17 cellular contexts compared by ENCODE assay signal in the genomic region with DNA sequence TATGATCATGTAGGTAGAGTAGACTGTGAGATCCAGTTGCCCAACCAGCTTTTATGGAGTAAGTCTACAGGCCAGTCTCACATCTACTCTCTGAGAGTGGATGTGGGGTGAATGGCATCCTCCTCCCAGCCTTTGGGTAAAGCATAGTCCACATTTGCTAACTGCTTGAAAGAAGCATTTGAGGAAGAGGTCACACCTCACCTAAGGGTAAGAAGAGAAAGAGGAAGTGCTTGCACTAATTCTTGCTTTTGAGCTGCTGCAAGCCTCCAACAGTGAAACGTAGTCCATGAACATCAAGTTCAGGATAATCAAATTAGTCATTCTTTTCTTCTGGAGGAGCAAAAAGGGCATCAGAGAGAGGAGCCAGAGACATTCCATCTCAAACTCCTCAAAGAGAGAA.
DNase-seq lines count a peak whose midpoint lies in the region; ATAC-seq, FAIRE-seq and TF ChIP-seq lines count a peak whose summit lies in the region.
"Had no signal": no experiment of that assay in that cellular context is flagged by ENCODE, and none has a peak within 500 bp of the region (broad histone marks: within the 10 kb centered on the region; RNA-seq: fewer than 3 reads in every experiment).

No MANE protein-coding gene starts in this region.

- TF ChIP-seq CTCF in keratinocyte (optimal IDR thresholded peaks at IDR 0.05 in 1 of 3, IDR thresholded peaks at IDR 0.05 in 1 of 3, conservative IDR thresholded peaks at IDR 0.05 in 1 of 3; ENCODE audit: extremely low read depth in 1 of 3, insufficient read depth in 2 of 3, low read length in 3 of 3) (no peak), right atrium auricular region (IDR thresholded peaks at IDR 0.05) (no peak)

- peak; percentile 23 for FAIRE-seq in keratinocyte (lab: Jason Lieb, UNC)

- no peaks in the 10 kb centered on the region for H3K9me1 ChIP-seq in keratinocyte (ENCODE audit: control insufficient read depth, extremely low read depth, insufficient read depth, low read length)

- no peaks in the 10 kb centered on the region for H4K20me1 ChIP-seq in keratinocyte (ENCODE audit: control insufficient read depth, extremely low read depth, insufficient read depth, low read length)

- no peak overlapping the region for H2AFZ ChIP-seq in keratinocyte (ENCODE audit: control insufficient read depth, low read length)
- H2AFZ ChIP-seq: GM23248 had no signal

- ATAC-seq in GM18868 (IDR thresholded peaks at IDR 0.05; ENCODE audit: unreplicated experiment) (peak; percentile 76), GM21723 (IDR thresholded peaks at IDR 0.05; ENCODE audit: unreplicated experiment) (peak; percentile 74), HG02981 (IDR thresholded peaks at IDR 0.05; ENCODE audit: unreplicated experiment) (no peak)

- no peaks in the 10 kb centered on the region for H3K79me2 ChIP-seq in keratinocyte (ENCODE audit: control insufficient read depth, insufficient read depth, low read length)

- H3K9me3 ChIP-seq in keratinocyte (ENCODE audit: control insufficient read depth, low read depth, low read length), result no peaks in the 10 kb centered on the region
- no peaks in the 10 kb centered on the region for H3K9me3 ChIP-seq in right atrium auricular region

- H3K27ac ChIP-seq in keratinocyte (ENCODE audit: control insufficient read depth, insufficient read depth, low read length) (no peak overlapping the region), right atrium auricular region (no peak overlapping the region)
- H3K27ac ChIP-seq: GM23248 had no signal

- intact Hi-C loops in posterior vena cava (cut with DNase I), result no loop called here

- dilution Hi-C loops in keratinocyte (cut with MboI; ENCODE audit: extremely low pct_ligation_motif_present, low sequenced_read_pairs), result no loop called here

- H3K4me1 ChIP-seq in keratinocyte (ENCODE audit: control insufficient read depth, extremely low read depth, insufficient read depth, low read length), result no peaks in the 10 kb centered on the region
- H3K4me1 ChIP-seq in right atrium auricular region, result peaks cover 0 to 6% of the 10 kb centered on the region in 2 donors

- no peaks in the 10 kb centered on the region for H3K36me3 ChIP-seq in keratinocyte (ENCODE audit: control insufficient read depth in 2 of 2, extremely low read depth in 1 of 2, insufficient read depth in 2 of 2, low read length in 2 of 2)
- no peaks in the 10 kb centered on the region for H3K36me3 ChIP-seq in right atrium auricular region

- H3K9ac ChIP-seq in keratinocyte (ENCODE audit: control insufficient read depth, extremely low read depth, insufficient read depth, low read length), result no peak overlapping the region
- H3K9ac ChIP-seq: GM23248 had no signal

- DNase-seq in KG1 (lab: John Stamatoyannopoulos, UW) (peak; percentile 58), keratinocyte (ENCODE audit: low read depth, low spot score) (no peak), posterior vena cava (ENCODE audit: low spot score) (no peak), HT-29 (ENCODE audit: low spot score) (no peak), right atrium auricular region (ENCODE audit: low spot score) (no peak)
- DNase-seq: activated CD4-positive, alpha-beta T cell treated with anti-CD3 and anti-CD28 coated beads, Interleukin-2, amount 50 U/mL, for 4 hours; activated naive CD4-positive, alpha-beta T cell treated with Interleukin-2 at 50 U/mL for 16 hours; cerebellar nuclear complex; erythroblast; GM23248; NCI-H1417; NCI-H82; stimulated activated CD4-positive, alpha-beta T cell treated with anti-CD3 and anti-CD28 coated beads, Interleukin-2, amount 100 ng/mL, for 48 hours; T-helper 1 cell had no signal

- no peak overlapping the region for H3K4me2 ChIP-seq in keratinocyte (ENCODE audit: control insufficient read depth, extremely low read depth, insufficient read depth, low read depth, low read length)

- H3K27me3 ChIP-seq in keratinocyte (ENCODE audit: control insufficient read depth, extremely low read depth, insufficient read depth, low read length), result no peaks in the 10 kb centered on the region
- H3K27me3 ChIP-seq in right atrium auricular region, result no peaks in the 10 kb centered on the region

- H3K4me3 ChIP-seq in keratinocyte (ENCODE audit: control insufficient read depth in 2 of 3, extremely low read depth in 1 of 3, insufficient read depth in 2 of 3, low read depth in 1 of 3, low read length in 3 of 3), result no peak overlapping the region
- no peak overlapping the region for H3K4me3 ChIP-seq in right atrium auricular region
- H3K4me3 ChIP-seq: GM23248 had no signal
